Comparison of ENCODE assay signal across 8 cellular contexts in the genomic region with DNA sequence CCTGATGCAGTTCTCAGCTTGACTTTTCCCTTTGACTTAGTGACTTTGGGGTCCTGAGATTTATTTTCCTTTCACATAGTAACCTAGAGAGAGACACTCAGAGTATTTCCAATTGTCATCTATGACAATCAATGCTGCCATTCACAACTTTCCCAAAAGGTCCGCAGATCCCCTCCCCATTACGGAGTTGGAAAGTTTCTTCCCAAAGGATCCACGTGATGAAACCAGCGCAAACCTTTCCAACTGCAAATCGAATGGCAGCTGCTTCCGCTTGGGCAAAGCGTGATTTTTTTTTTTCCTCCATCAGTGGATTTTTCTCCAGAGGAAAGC. TPM values are rescaled to one million over a fixed set of nuclear protein-coding genes. Genes with fewer than 3 reads are reported as not detected.
DNase-seq lines count a peak whose midpoint lies in the region; ATAC-seq, FAIRE-seq and TF ChIP-seq lines count a peak whose summit lies in the region.

No MANE protein-coding gene starts in this region.

- H3K4me1 ChIP-seq in K562 (replicated peaks in 1 of 2; ENCODE audit: control insufficient read depth in 2 of 2, insufficient read depth in 2 of 2, low read length in 2 of 2) (peaks cover 10 to 23% of the 10 kb centered on the region in 2 experiments; a peak in 4 of 5 replicates), HepG2 (ENCODE audit: insufficient read depth, low read length) (peaks cover 45% of the 10 kb centered on the region), thyroid gland (peaks cover 0 to 8% of the 10 kb centered on the region in 2 donors)

- peak; percentile 43 for DNase-seq in DMS 273 treated with DMSO at 0.1 percent for 48 hours (lab: John Stamatoyannopoulos, UW)
- DNase-seq in HuH-7 (ENCODE audit: low spot score): peak; percentile 78
- DNase-seq in K562 (ENCODE audit: extremely low read depth in 1 of 4, low spot score in 3 of 4): no peak
- no peak for DNase-seq in HepG2 (ENCODE audit: low spot score)
- peak in 1 of 2 donors; percentile 23 for DNase-seq in thyroid gland
- no peak for DNase-seq in posterior cingulate gyrus
- no peak for DNase-seq in activated CD4-positive, alpha-beta T cell treated with anti-CD3 and anti-CD28 coated beads for 48 hours

- peak overlapping the region; percentile 95 for H3K4me3 ChIP-seq in K562
- peak overlapping the region; percentile 88 to 90 (median 89) for H3K4me3 ChIP-seq in HepG2 (replicated peaks in 1 of 3; ENCODE audit: insufficient read depth in 1 of 3, low read depth in 2 of 3, low read length in 3 of 3)
- peak overlapping the region in 2 of 3 donors; percentile 74 to 94 for H3K4me3 ChIP-seq in thyroid gland (replicated peaks in 1 of 3)

- TF ChIP-seq EP300 in K562 (IDR thresholded peaks at IDR 0.05; ENCODE audit: low read length): no peak
- no peak for TF ChIP-seq EP300 in HepG2 (IDR thresholded peaks at IDR 0.05; ENCODE audit: low read depth in 2 of 2, low read length in 2 of 2)
- TF ChIP-seq EP300 in HepG2 (CRISPR knock-in tag; IDR thresholded peaks at IDR 0.05; ENCODE audit: borderline replicate concordance): no peak

- TF ChIP-seq POLR2A in K562 (conservative IDR thresholded peaks at IDR 0.05) (peak; percentile 26), HepG2 (IDR thresholded peaks at IDR 0.05; ENCODE audit: insufficient read depth in 1 of 2, low read depth in 2 of 2, low read length in 2 of 2) (peak; percentile 41 to 63; a peak in 3 of 4 replicates), thyroid gland (IDR thresholded peaks at IDR 0.05) (no peak)

- H3K9me3 ChIP-seq in K562 (replicated peaks; ENCODE audit: control insufficient read depth, insufficient read depth, low read depth, low read length) (peaks cover 3% of the 10 kb centered on the region; the same call in 1 of the 2 replicates), HepG2 (ENCODE audit: low read length) (no peaks in the 10 kb centered on the region), thyroid gland (no peaks in the 10 kb centered on the region)

- POLR2A ChIA-PET in K562 (lab: Yijun Ruan, JAX): interaction anchor here (0.7 to 2.2 kb wide), 9 partner anchors 10 to 71 kb away, joined by 3 to 7 read pairs (median 4); no protein-coding TSS in a partner anchor
- POLR2A ChIA-PET in HepG2 (lab: Yijun Ruan, JAX): interaction anchor here (0.7 to 4.9 kb wide), 19 partner anchors 9 to 107 kb away, joined by 3 to 96 read pairs (median 4); partner anchors contain the start of genes DDX19A and ST3GAL2

- H3K79me2 ChIP-seq in K562 (ENCODE audit: control insufficient read depth, insufficient read depth, low read length) (peaks cover 10% of the 10 kb centered on the region), HepG2 (ENCODE audit: insufficient read depth, low read length) (no peaks in the 10 kb centered on the region)

- peak overlapping the region; percentile 96 for H2AFZ ChIP-seq in K562 (ENCODE audit: low read depth, low read length)
- H2AFZ ChIP-seq in HepG2 (ENCODE audit: low read length): peak overlapping the region; percentile 86

- WGBS in K562 (ENCODE audit: insufficient coverage, low coverage, missing lambda C conversion rate): 0% methylated on average over 7 of the region's 7 CpGs
- WGBS in HepG2 (ENCODE audit: low lambda C conversion rate): under 1% methylated on average over 7 of the region's 7 CpGs
- WGBS in thyroid gland, 2 donors: 0% methylated on average over 7 of the region's 7 CpGs

- H3K36me3 ChIP-seq in K562 (ENCODE audit: control insufficient read depth, insufficient read depth, low read length): no peaks in the 10 kb centered on the region
- H3K36me3 ChIP-seq in HepG2 (replicated peaks in 1 of 2; ENCODE audit: control insufficient read depth in 1 of 2, insufficient read depth in 2 of 2, low read length in 2 of 2): no peaks in the 10 kb centered on the region
- no peaks in the 10 kb centered on the region for H3K36me3 ChIP-seq in thyroid gland

- ATAC-seq in K562 (no peak), HepG2 (peak; percentile 16), GM21619 (IDR thresholded peaks at IDR 0.05; ENCODE audit: unreplicated experiment) (no peak)

- H3K9ac ChIP-seq in K562 (ENCODE audit: insufficient read depth in 1 of 2, low read depth in 2 of 2, low read length in 2 of 2): peak overlapping the region; percentile 95 to 96; a peak in 3 of 4 replicates
- H3K9ac ChIP-seq in HepG2 (ENCODE audit: insufficient read depth, low read depth, low read length): peak overlapping the region; percentile 98

- intact Hi-C loops in K562 (cut with micrococcal nuclease): loop anchor here (2.0 kb wide), 1 partner anchor 59 kb away; no protein-coding TSS in a partner anchor
- intact Hi-C loops in HepG2 (cut with micrococcal nuclease; ENCODE audit: unreplicated experiment): loop anchor here (1.0 to 5.0 kb wide), 4 partner anchors 26 to 72 kb away; no protein-coding TSS in a partner anchor
- intact Hi-C loops in thyroid gland (cut with DNase I): loop anchor here (5.0 kb wide), 1 partner anchor 72 kb away; no protein-coding TSS in a partner anchor
- intact Hi-C loops in posterior cingulate gyrus (cut with DNase I): loop anchor here (2.0 kb wide), 1 partner anchor 15 kb away; the partner anchor contains the start of gene ST3GAL2

- no peak for TF ChIP-seq RAD21 in K562 (CRISPR knock-in tag; conservative IDR thresholded peaks at IDR 0.05 in 1 of 2, IDR thresholded peaks at IDR 0.05 in 1 of 2)
- TF ChIP-seq RAD21 in HepG2 (CRISPR knock-in tag; IDR thresholded peaks at IDR 0.05): no peak

- TF ChIP-seq CTCF in K562 (IDR thresholded peaks at IDR 0.05 in 2 of 3, conservative IDR thresholded peaks at IDR 0.05 in 1 of 3; ENCODE audit: insufficient read depth in 2 of 3, low read depth in 1 of 3, low read length in 3 of 3): no peak
- no peak for TF ChIP-seq CTCF in HepG2 (CRISPR knock-in tag; IDR thresholded peaks at IDR 0.05)
- no peak for TF ChIP-seq CTCF in thyroid gland (IDR thresholded peaks at IDR 0.05)

- H3K9me1 ChIP-seq in K562 (ENCODE audit: control insufficient read depth, insufficient read depth, low read length): no peaks in the 10 kb centered on the region

- FAIRE-seq in K562 (lab: Jason Lieb, UNC): peak; percentile 75
- no peak for FAIRE-seq in HepG2 (lab: Jason Lieb, UNC)

- H3K27me3 ChIP-seq in K562 (ENCODE audit: control insufficient read depth in 2 of 2, insufficient read depth in 2 of 2, low read length in 2 of 2) (no peaks in the 10 kb centered on the region), HepG2 (ENCODE audit: control insufficient read depth in 1 of 2, insufficient read depth in 2 of 2, low read length in 2 of 2) (no peaks in the 10 kb centered on the region; a peak in 1 of 5 replicates), thyroid gland (no peaks in the 10 kb centered on the region)

- in situ Hi-C loops in K562 (cut with MboI) (no loop called here), HepG2 (cut with HindIII; ENCODE audit: extremely low pct_ligation_motif_present, low pct_unique_long_range_greater_than_20kb) (no loop called here)

- BruUV-seq in K562 (replicated peaks; lab: Mats Ljungman, UMichigan) (TSS peak; percentile 58), HepG2 (replicated peaks; lab: Mats Ljungman, UMichigan) (no TSS peak)

- peak overlapping the region; percentile 97 for H3K27ac ChIP-seq in K562 (ENCODE audit: extremely low read depth, low read depth, low read length)
- peak overlapping the region; percentile 97 for H3K27ac ChIP-seq in HepG2 (ENCODE audit: extremely low read length, insufficient read depth, low read length)
- H3K27ac ChIP-seq in thyroid gland: peak overlapping the region; percentile 67 to 100 (median 96)

- H3K4me2 ChIP-seq in K562 (ENCODE audit: insufficient read depth, low read length) (peak overlapping the region; percentile 74), HepG2 (ENCODE audit: low read depth, low read length) (peak overlapping the region; percentile 73)

- H4K20me1 ChIP-seq in K562 (replicated peaks; ENCODE audit: control insufficient read depth, insufficient read depth, low read length) (no peaks in the 10 kb centered on the region), HepG2 (ENCODE audit: insufficient read depth, low read length) (no peaks in the 10 kb centered on the region)

- CTCF ChIA-PET in K562 (lab: Yijun Ruan, JAX; ENCODE audit: low intra/inter-chr PET ratio) (no interaction called here), HepG2 (lab: Yijun Ruan, JAX; ENCODE audit: low intra/inter-chr PET ratio, low total read pairs) (interaction anchor here (1.2 kb wide), 1 partner anchor 73 kb away, joined by 3 read pairs; no protein-coding TSS in a partner anchor)

RNA-seq across cellular contexts. Expression of gene FCSK, which starts 0.5 kb away (rescaled TPM):
- total RNA-seq in K562 (2011; cell fraction: chromatin; rRNA removed; ENCODE audit: low replicate concordance): 66.2 and 212 TPM in 2 replicates
- 117 and 131 TPM in 2 replicates for total RNA-seq in K562 (2011; cell fraction: nucleolus; rRNA removed)
- total RNA-seq in K562 (2011; cell fraction: nucleoplasm; rRNA removed): 80.1 and 84.7 TPM in 2 replicates
- 12.6 and 15.6 TPM in 2 replicates for total RNA-seq in K562 (2014; rRNA removed)
- 4.7 and 6.9 TPM in 2 replicates for total RNA-seq in K562 (2014; rRNA removed; fragmentation: Illumina TruSeq; extraction: Trizol)
- 7.4 and 7.7 TPM in 2 replicates for total RNA-seq in K562 (2015; rRNA removed; fragmentation: Illumina TruSeq; extraction: Trizol)
- total RNA-seq in K562 (2021): 18.6 and 19.0 TPM in 2 replicates
- polyA plus RNA-seq in K562 (2011; rRNA removed): 13.5 and 22.6 TPM in 2 replicates
- polyA plus RNA-seq in K562 (2011; cell fraction: cytosol; rRNA removed): 16.3 and 19.3 TPM in 2 replicates
- polyA plus RNA-seq in K562 (2011; cell fraction: nucleus; rRNA removed): 115 and 146 TPM in 2 replicates
- 10.0 and 16.5 TPM in 2 replicates for polyA plus RNA-seq in K562 (2012)
- 8.3 and 9.1 TPM in 2 replicates for polyA plus RNA-seq in K562 (2014; fragmentation: Illumina TruSeq; extraction: Trizol)
- 1 to 10 TPM in 1 of 2 experiments, under 1 TPM in 1; 0.92 to 1.1 TPM for polyA plus RNA-seq in K562 (2014; fragmentation: Nextera tagmentation; extraction: Ambion mirVana)
- 15.1 and 19.9 TPM in 2 replicates for polyA plus RNA-seq in K562 (2014; rRNA removed)
- polyA minus RNA-seq in K562 (2011; rRNA and poly(A)+ RNA removed): 7.5 and 9.5 TPM in 2 replicates
- 8.0 and 12.0 TPM in 2 replicates for polyA minus RNA-seq in K562 (2011; cell fraction: cytosol; rRNA and poly(A)+ RNA removed)
- polyA minus RNA-seq in K562 (2011; cell fraction: nucleus; rRNA and poly(A)+ RNA removed): 25.0 and 31.0 TPM in 2 replicates
- 4.9 and 9.1 TPM in 2 replicates for total RNA-seq in HepG2 (2016; rRNA removed; fragmentation: Illumina TruSeq; extraction: Trizol)
- total RNA-seq in HepG2 (2016; cell fraction: cytosol; rRNA removed; fragmentation: Illumina TruSeq; extraction: Trizol; ENCODE audit: low read depth): 4.4 and 5.2 TPM in 2 replicates
- total RNA-seq in HepG2 (2016; cell fraction: insoluble cytoplasmic fraction; rRNA removed; fragmentation: Illumina TruSeq; extraction: Trizol): 4.2 and 8.4 TPM in 2 replicates
- total RNA-seq in HepG2 (2016; cell fraction: membrane; rRNA removed; fragmentation: Illumina TruSeq; extraction: Trizol): 2.6 and 3.0 TPM in 2 replicates
- 12.1 and 12.8 TPM in 2 replicates for total RNA-seq in HepG2 (2016; cell fraction: nucleus; rRNA removed; fragmentation: Illumina TruSeq; extraction: Trizol)
- polyA plus RNA-seq in HepG2 (2011; rRNA removed): 15.0 and 19.2 TPM in 2 replicates
- polyA plus RNA-seq in HepG2 (2011; cell fraction: cytosol; rRNA removed): 6.7 and 8.3 TPM in 2 replicates
- 81.8 and 104 TPM in 2 replicates for polyA plus RNA-seq in HepG2 (2011; cell fraction: nucleus; rRNA removed)
- 6.2 and 6.4 TPM in 2 replicates for polyA plus RNA-seq in HepG2 (2012)
- polyA plus RNA-seq in HepG2 (2016; cell fraction: cytosol; fragmentation: Illumina TruSeq; extraction: Trizol; ENCODE audit: low read depth): 0.53 and 0.70 TPM in 2 replicates
- polyA plus RNA-seq in HepG2 (2016; cell fraction: insoluble cytoplasmic fraction; fragmentation: Illumina TruSeq; extraction: Trizol; ENCODE audit: low read depth): 3.5 and 3.9 TPM in 2 replicates
- polyA plus RNA-seq in HepG2 (2016; cell fraction: membrane; fragmentation: Illumina TruSeq; extraction: Trizol; ENCODE audit: low read depth): 1.2 and 1.3 TPM in 2 replicates
- 28.7 and 33.1 TPM in 2 replicates for polyA plus RNA-seq in HepG2 (2016; cell fraction: nucleus; fragmentation: Illumina TruSeq; extraction: Trizol; ENCODE audit: insufficient read depth, low read depth)
- polyA minus RNA-seq in HepG2 (2011; rRNA and poly(A)+ RNA removed; ENCODE audit: low replicate concordance): 24.8 and 29.5 TPM in 2 replicates
- polyA minus RNA-seq in HepG2 (2011; cell fraction: cytosol; rRNA and poly(A)+ RNA removed): 4.3 and 5.3 TPM in 2 replicates
- polyA minus RNA-seq in HepG2 (2011; cell fraction: nucleus; rRNA and poly(A)+ RNA removed): 15.6 and 19.0 TPM in 2 replicates
- 10 to 100 TPM; 20.3 to 40.2 (median 24.5) TPM for total RNA-seq in thyroid gland

RNA-seq across cellular contexts. Expression of gene ST3GAL2, which starts 15.0 kb away (rescaled TPM):
- 87.4 and 216 TPM in 2 replicates for total RNA-seq in K562 (2011; cell fraction: chromatin; rRNA removed; ENCODE audit: low replicate concordance)
- 182 and 184 TPM in 2 replicates for total RNA-seq in K562 (2011; cell fraction: nucleolus; rRNA removed)
- total RNA-seq in K562 (2011; cell fraction: nucleoplasm; rRNA removed): 128 and 145 TPM in 2 replicates
- total RNA-seq in K562 (2014; rRNA removed) (75.5 and 95.5 TPM in 2 replicates), K562 (2014; rRNA removed; fragmentation: Illumina TruSeq; extraction: Trizol) (23.7 and 31.8 TPM in 2 replicates), K562 (2015; rRNA removed; fragmentation: Illumina TruSeq; extraction: Trizol) (48.9 and 53.8 TPM in 2 replicates), K562 (2021) (98.9 and 108 TPM in 2 replicates), HepG2 (2016; rRNA removed; fragmentation: Illumina TruSeq; extraction: Trizol) (17.8 and 24.9 TPM in 2 replicates), thyroid gland (10 to 100 TPM; 11.2 to 17.4 (median 11.8) TPM)
- polyA plus RNA-seq in K562 (2011; rRNA removed) (34.3 and 40.9 TPM in 2 replicates), K562 (2014; fragmentation: Illumina TruSeq; extraction: Trizol) (25.1 and 50.7 TPM in 2 replicates), K562 (2014; fragmentation: Nextera tagmentation; extraction: Ambion mirVana) (1 to 10 TPM; 1.5 to 2.4 TPM), K562 (2014; rRNA removed) (50.5 and 57.8 TPM in 2 replicates), HepG2 (2011; rRNA removed) (16.3 and 17.0 TPM in 2 replicates)
- 50.0 and 87.1 TPM in 2 replicates for polyA plus RNA-seq in K562 (2011; cell fraction: cytosol; rRNA removed)
- polyA plus RNA-seq in K562 (2011; cell fraction: nucleus; rRNA removed): 25.8 and 38.5 TPM in 2 replicates
- polyA plus RNA-seq in K562 (2012): 67.8 and 92.0 TPM in 2 replicates
- polyA minus RNA-seq in K562 (2011; rRNA and poly(A)+ RNA removed): 57.6 and 96.4 TPM in 2 replicates
- 126 and 151 TPM in 2 replicates for polyA minus RNA-seq in K562 (2011; cell fraction: cytosol; rRNA and poly(A)+ RNA removed)
- 24.9 and 34.4 TPM in 2 replicates for polyA minus RNA-seq in K562 (2011; cell fraction: nucleus; rRNA and poly(A)+ RNA removed)
- total RNA-seq in HepG2 (2016; cell fraction: cytosol; rRNA removed; fragmentation: Illumina TruSeq; extraction: Trizol; ENCODE audit: low read depth): 3.6 TPM in 2 replicates
- total RNA-seq in HepG2 (2016; cell fraction: insoluble cytoplasmic fraction; rRNA removed; fragmentation: Illumina TruSeq; extraction: Trizol): 15.8 and 25.9 TPM in 2 replicates
- total RNA-seq in HepG2 (2016; cell fraction: membrane; rRNA removed; fragmentation: Illumina TruSeq; extraction: Trizol): 14.6 and 18.9 TPM in 2 replicates
- total RNA-seq in HepG2 (2016; cell fraction: nucleus; rRNA removed; fragmentation: Illumina TruSeq; extraction: Trizol): 15.0 and 18.9 TPM in 2 replicates
- polyA plus RNA-seq in HepG2 (2011; cell fraction: cytosol; rRNA removed): 10.9 and 15.5 TPM in 2 replicates
- polyA plus RNA-seq in HepG2 (2011; cell fraction: nucleus; rRNA removed): 14.6 and 16.7 TPM in 2 replicates
- polyA plus RNA-seq in HepG2 (2012): 13.3 and 16.9 TPM in 2 replicates
- 2.3 and 2.9 TPM in 2 replicates for polyA plus RNA-seq in HepG2 (2016; cell fraction: cytosol; fragmentation: Illumina TruSeq; extraction: Trizol; ENCODE audit: low read depth)
- 20.4 and 21.6 TPM in 2 replicates for polyA plus RNA-seq in HepG2 (2016; cell fraction: insoluble cytoplasmic fraction; fragmentation: Illumina TruSeq; extraction: Trizol; ENCODE audit: low read depth)
- 11.6 and 11.9 TPM in 2 replicates for polyA plus RNA-seq in HepG2 (2016; cell fraction: membrane; fragmentation: Illumina TruSeq; extraction: Trizol; ENCODE audit: low read depth)
- 22.8 and 26.4 TPM in 2 replicates for polyA plus RNA-seq in HepG2 (2016; cell fraction: nucleus; fragmentation: Illumina TruSeq; extraction: Trizol; ENCODE audit: insufficient read depth, low read depth)
- 49.4 and 94.6 TPM in 2 replicates for polyA minus RNA-seq in HepG2 (2011; rRNA and poly(A)+ RNA removed; ENCODE audit: low replicate concordance)
- polyA minus RNA-seq in HepG2 (2011; cell fraction: cytosol; rRNA and poly(A)+ RNA removed): 25.8 and 27.6 TPM in 2 replicates
- polyA minus RNA-seq in HepG2 (2011; cell fraction: nucleus; rRNA and poly(A)+ RNA removed): 22.4 and 31.0 TPM in 2 replicates

Comparison
In these comparisons a context has a peak if more than half of its experiments do, and no peak if none do; other contexts are left out.
1. DNase-seq: peak in DMS 273 treated with DMSO at 0.1 percent for 48 hours (single experiment) and HuH-7 (single experiment); none in K562 (0 of 4), HepG2 (single experiment), posterior cingulate gyrus (0 of 10) and activated CD4-positive, alpha-beta T cell treated with anti-CD3 and anti-CD28 coated beads for 48 hours (single experiment).
2. POLR2A ChIP-seq: peak in K562 (single experiment) and HepG2 (2 of 2); none in thyroid gland (0 of 2).
3. Peak in every context shown above with its lines, with median percentiles within 50 percentile points of each other: H3K27ac ChIP-seq and H3K4me3 ChIP-seq.